ENCODE assay signal across 12 cellular contexts in the genomic region with DNA sequence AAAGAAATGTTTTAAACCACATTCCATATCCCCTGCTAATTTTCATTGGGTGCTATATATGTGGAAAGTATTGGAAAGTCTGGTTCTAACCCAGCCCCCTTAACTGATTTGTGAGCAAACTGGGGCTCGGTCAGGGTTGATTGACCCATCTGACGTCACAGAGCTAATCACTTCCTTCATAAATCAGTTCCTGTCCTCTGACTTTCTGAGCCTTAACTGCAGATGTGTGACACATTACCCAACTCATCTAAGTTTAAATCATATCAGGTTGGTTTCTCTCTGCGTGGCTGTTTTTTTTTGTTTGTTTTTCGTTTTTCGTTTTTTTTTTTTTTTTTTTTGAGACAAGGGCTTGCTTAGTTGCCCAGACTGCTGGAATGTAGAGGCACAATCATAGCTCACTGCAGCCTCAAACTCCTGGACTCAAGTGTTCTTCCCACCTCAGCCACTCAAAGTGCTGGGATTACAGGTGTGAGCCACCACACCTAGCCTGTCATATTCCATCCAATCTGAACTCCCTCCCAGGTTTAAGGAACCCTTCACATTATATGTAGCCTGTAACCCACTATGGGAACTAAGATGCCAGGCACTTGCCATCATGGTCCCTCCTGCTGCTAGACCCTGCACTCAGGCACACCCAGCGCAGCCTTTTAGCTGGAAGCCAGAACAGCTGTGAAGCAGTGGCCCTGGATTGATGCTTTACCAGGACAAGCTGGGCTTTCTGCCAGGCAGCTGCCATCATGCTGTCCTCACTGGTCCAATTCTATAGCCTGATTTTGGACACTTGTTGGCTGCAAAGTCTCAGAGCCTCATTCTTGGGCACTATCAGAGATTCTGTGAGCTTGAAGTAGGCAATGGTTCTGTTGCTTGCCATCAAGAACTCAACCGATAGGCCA. TPM values are rescaled to one million over a fixed set of nuclear protein-coding genes. Genes with fewer than 3 reads are reported as not detected.
A peak's percentile ranks its signal among the peaks of the same experiment; 100 is the strongest.
DNase-seq lines count a peak whose midpoint lies in the region; ATAC-seq, FAIRE-seq and TF ChIP-seq lines count a peak whose summit lies in the region.
"Had no signal": no experiment of that assay in that cellular context is flagged by ENCODE, and none has a peak within 500 bp of the region (broad histone marks: within the 10 kb centered on the region; RNA-seq: fewer than 3 reads in every experiment).

No MANE protein-coding gene starts in this region.

- H3K9me3 ChIP-seq in HepG2 (ENCODE audit: low read length), result no peaks in the 10 kb centered on the region
- H3K9me3 ChIP-seq: heart left ventricle, neutrophil had no signal

- WGBS in HepG2 (ENCODE audit: low lambda C conversion rate), result 28% methylated on average over 7 of the region's 7 CpGs

- H3K36me3 ChIP-seq in HepG2 (replicated peaks in 1 of 2; ENCODE audit: control insufficient read depth in 1 of 2, insufficient read depth in 2 of 2, low read length in 2 of 2) (no peaks in the 10 kb centered on the region), GM23338 (ENCODE audit: insufficient read depth) (no peaks in the 10 kb centered on the region)
- H3K36me3 ChIP-seq: heart left ventricle, neutrophil had no signal

- H3K4me2 ChIP-seq in HepG2 (ENCODE audit: low read depth, low read length) (peak overlapping the region; percentile 56; the same call in 1 of the 2 replicates), GM23338 (no peak overlapping the region)

- H3K27ac ChIP-seq in HepG2 (ENCODE audit: extremely low read length, insufficient read depth, low read length), result no peak overlapping the region
- no peak overlapping the region for H3K27ac ChIP-seq in GM23338 (ENCODE audit: low read depth)
- H3K27ac ChIP-seq: heart left ventricle, neutrophil had no signal

- in situ Hi-C loops in HepG2 (cut with HindIII; ENCODE audit: extremely low pct_ligation_motif_present, low pct_unique_long_range_greater_than_20kb), result no loop called here

- H3K4me3 ChIP-seq in HepG2 (replicated peaks in 1 of 3; ENCODE audit: insufficient read depth in 1 of 3, low read depth in 2 of 3, low read length in 3 of 3) (no peak overlapping the region), GM23338 (no peak overlapping the region)
- H3K4me3 ChIP-seq: heart left ventricle had no signal

- H3K27me3 ChIP-seq in HepG2 (ENCODE audit: control insufficient read depth in 1 of 2, insufficient read depth in 2 of 2, low read length in 2 of 2) (peaks cover 0 to 10% of the 10 kb centered on the region in 2 experiments; a peak in 2 of 5 replicates), GM23338 (ENCODE audit: insufficient read depth) (no peaks in the 10 kb centered on the region)

- TF ChIP-seq EP300 in HepG2 (IDR thresholded peaks at IDR 0.05; ENCODE audit: low read depth in 2 of 2, low read length in 2 of 2) (no peak), HepG2 (CRISPR knock-in tag; IDR thresholded peaks at IDR 0.05; ENCODE audit: borderline replicate concordance) (no peak)

- no peaks in the 10 kb centered on the region for H3K9me3 Mint-ChIP-seq in GM23338

- no peak for DNase-seq in HepG2 (ENCODE audit: low spot score)
- no peak for DNase-seq in 8988T
- no peak for DNase-seq in GM23338 (ENCODE audit: low spot score)
- no peak for DNase-seq in AG08395 (ENCODE audit: low spot score)
- DNase-seq: heart left ventricle, NCI-H1092 treated with DMSO at 0.1 percent for 48 hours had no signal

- H3K79me2 ChIP-seq in HepG2 (ENCODE audit: insufficient read depth, low read length) (no peaks in the 10 kb centered on the region), GM23338 (replicated peaks; ENCODE audit: insufficient read depth) (no peaks in the 10 kb centered on the region)

- H3K4me3 Mint-ChIP-seq in GM23338, result no peak overlapping the region

- no peak overlapping the region for H2AFZ ChIP-seq in HepG2 (ENCODE audit: low read length)
- no peak overlapping the region; the same call in 1 of the 2 replicates for H2AFZ ChIP-seq in GM23338

- no peak for TF ChIP-seq POLR2A in HepG2 (IDR thresholded peaks at IDR 0.05; ENCODE audit: insufficient read depth in 1 of 2, low read depth in 2 of 2, low read length in 2 of 2)

- BruUV-seq in HepG2 (replicated peaks; lab: Mats Ljungman, UMichigan), result no TSS peak

- POLR2A ChIA-PET in HepG2 (lab: Yijun Ruan, JAX), result no interaction called here

- no peaks in the 10 kb centered on the region; the same call in 2 of the 3 replicates for H3K4me1 Mint-ChIP-seq in GM23338

- peaks cover 5% of the 10 kb centered on the region for H3K27me3 Mint-ChIP-seq in GM23338 (ENCODE audit: insufficient read depth, low read depth, poor library complexity)

- TF ChIP-seq CTCF in HepG2 (CRISPR knock-in tag; IDR thresholded peaks at IDR 0.05), result no peak
- TF ChIP-seq CTCF in GM23338 (conservative IDR thresholded peaks at IDR 0.05; ENCODE audit: low read depth in 2 of 2), result no peak

- no peak for TF ChIP-seq RAD21 in HepG2 (CRISPR knock-in tag; IDR thresholded peaks at IDR 0.05)

- CTCF ChIA-PET in HepG2 (lab: Yijun Ruan, JAX; ENCODE audit: low intra/inter-chr PET ratio, low total read pairs), result no interaction called here

- H3K27ac Mint-ChIP-seq in GM23338, result no peak overlapping the region

- no peaks in the 10 kb centered on the region for H3K36me3 Mint-ChIP-seq in GM23338 (ENCODE audit: low read depth)

- no peaks in the 10 kb centered on the region for H3K4me1 ChIP-seq in HepG2 (ENCODE audit: insufficient read depth, low read length)
- H3K4me1 ChIP-seq in GM23338 (ENCODE audit: insufficient read depth), result no peaks in the 10 kb centered on the region
- H3K4me1 ChIP-seq: heart left ventricle had no signal

- intact Hi-C loops in HepG2 (cut with micrococcal nuclease; ENCODE audit: unreplicated experiment), result no loop called here

- 0 out of 2 replicates have a peak, but pooled peaks cover 4% of the 10 kb centered on the region for H3F3A ChIP-seq in GM23338 (replicated peaks; ENCODE audit: low read depth)

- H3K9me2 ChIP-seq in GM23338 (ENCODE audit: insufficient read depth), result no peaks in the 10 kb centered on the region

- H4K20me1 ChIP-seq in HepG2 (ENCODE audit: insufficient read depth, low read length), result no peaks in the 10 kb centered on the region
- no peaks in the 10 kb centered on the region for H4K20me1 ChIP-seq in GM23338 (replicated peaks; ENCODE audit: insufficient read depth)

- no peak for FAIRE-seq in HepG2 (lab: Jason Lieb, UNC)
- FAIRE-seq: astrocyte had no signal

- H3K9ac ChIP-seq in HepG2 (ENCODE audit: insufficient read depth, low read depth, low read length), result no peak overlapping the region

- ATAC-seq in GM18861 (IDR thresholded peaks at IDR 0.05; ENCODE audit: unreplicated experiment) (peak; percentile 68), GM21723 (IDR thresholded peaks at IDR 0.05; ENCODE audit: unreplicated experiment) (peak; percentile 68), HG03460 (IDR thresholded peaks at IDR 0.05; ENCODE audit: unreplicated experiment) (peak; percentile 59), HepG2 (peak; percentile 43), HG03025 (IDR thresholded peaks at IDR 0.05; ENCODE audit: low FRiP score, unreplicated experiment) (no peak), GM23338 (no peak)
- ATAC-seq: heart left ventricle had no signal

TF ChIP-seq in HepG2, 621 proteins besides CTCF, POLR2A, EP300 and RAD21 (continues in another document):
- no peak for TF ChIP-seq ZNF75D (CRISPR knock-in tag; IDR thresholded peaks at IDR 0.05; ENCODE audit: borderline replicate concordance)
- no peak for TF ChIP-seq ZNF564 (CRISPR knock-in tag; IDR thresholded peaks at IDR 0.05)
- TF ChIP-seq ZNF839 (CRISPR knock-in tag; IDR thresholded peaks at IDR 0.05; ENCODE audit: borderline replicate concordance), result no peak
- no peak for TF ChIP-seq SETDB1 (CRISPR knock-in tag; IDR thresholded peaks at IDR 0.05; ENCODE audit: borderline replicate concordance)

TF ChIP-seq in GM23338, 12 proteins besides CTCF, POLR2A, EP300 and RAD21 (continues in another document):
- TF ChIP-seq, protein P1, sequence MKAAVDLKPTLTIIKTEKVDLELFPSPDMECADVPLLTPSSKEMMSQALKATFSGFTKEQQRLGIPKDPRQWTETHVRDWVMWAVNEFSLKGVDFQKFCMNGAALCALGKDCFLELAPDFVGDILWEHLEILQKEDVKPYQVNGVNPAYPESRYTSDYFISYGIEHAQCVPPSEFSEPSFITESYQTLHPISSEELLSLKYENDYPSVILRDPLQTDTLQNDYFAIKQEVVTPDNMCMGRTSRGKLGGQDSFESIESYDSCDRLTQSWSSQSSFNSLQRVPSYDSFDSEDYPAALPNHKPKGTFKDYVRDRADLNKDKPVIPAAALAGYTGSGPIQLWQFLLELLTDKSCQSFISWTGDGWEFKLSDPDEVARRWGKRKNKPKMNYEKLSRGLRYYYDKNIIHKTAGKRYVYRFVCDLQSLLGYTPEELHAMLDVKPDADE (IDR thresholded peaks at IDR 0.05), result no peak
- no peak for TF ChIP-seq ZNF114 (CRISPR knock-in tag; IDR thresholded peaks at IDR 0.05)
- TF ChIP-seq EZH2 (IDR thresholded peaks at IDR 0.05; ENCODE audit: low read depth, unreplicated experiment), result no peak
- TF ChIP-seq STAT1 (IDR thresholded peaks at IDR 0.05; ENCODE audit: unreplicated experiment), result no peak

RNA-seq across cellular contexts. Expression of a gene that starts 6.9 kb away (rescaled TPM):
- 43.5 and 73.1 TPM in 2 replicates for total RNA-seq in HepG2 (2016; rRNA removed; fragmentation: Illumina TruSeq; extraction: Trizol)
- 43.8 and 50.6 TPM in 2 replicates for total RNA-seq in HepG2 (2016; cell fraction: cytosol; rRNA removed; fragmentation: Illumina TruSeq; extraction: Trizol; ENCODE audit: low read depth)
- 44.3 and 67.7 TPM in 2 replicates for total RNA-seq in HepG2 (2016; cell fraction: insoluble cytoplasmic fraction; rRNA removed; fragmentation: Illumina TruSeq; extraction: Trizol)
- total RNA-seq in HepG2 (2016; cell fraction: membrane; rRNA removed; fragmentation: Illumina TruSeq; extraction: Trizol), result 38.8 and 41.1 TPM in 2 replicates
- total RNA-seq in HepG2 (2016; cell fraction: nucleus; rRNA removed; fragmentation: Illumina TruSeq; extraction: Trizol), result 88.3 and 95.6 TPM in 2 replicates
- polyA plus RNA-seq in HepG2 (2011; rRNA removed), result 52.9 and 66.1 TPM in 2 replicates
- 28.6 and 29.5 TPM in 2 replicates for polyA plus RNA-seq in HepG2 (2011; cell fraction: cytosol; rRNA removed)
- polyA plus RNA-seq in HepG2 (2011; cell fraction: nucleus; rRNA removed), result 80.0 and 94.4 TPM in 2 replicates
- polyA plus RNA-seq in HepG2 (2012), result 38.6 and 42.7 TPM in 2 replicates
- 3.2 and 3.5 TPM in 2 replicates for polyA plus RNA-seq in HepG2 (2016; cell fraction: cytosol; fragmentation: Illumina TruSeq; extraction: Trizol; ENCODE audit: low read depth)
- polyA plus RNA-seq in HepG2 (2016; cell fraction: insoluble cytoplasmic fraction; fragmentation: Illumina TruSeq; extraction: Trizol; ENCODE audit: low read depth), result 59.3 and 75.0 TPM in 2 replicates
- polyA plus RNA-seq in HepG2 (2016; cell fraction: membrane; fragmentation: Illumina TruSeq; extraction: Trizol; ENCODE audit: low read depth), result 7.4 and 10.9 TPM in 2 replicates
- 98.3 and 108 TPM in 2 replicates for polyA plus RNA-seq in HepG2 (2016; cell fraction: nucleus; fragmentation: Illumina TruSeq; extraction: Trizol; ENCODE audit: insufficient read depth, low read depth)
- 88.0 and 94.4 TPM in 2 replicates for polyA minus RNA-seq in HepG2 (2011; rRNA and poly(A)+ RNA removed; ENCODE audit: low replicate concordance)
- polyA minus RNA-seq in HepG2 (2011; cell fraction: cytosol; rRNA and poly(A)+ RNA removed), result 57.8 and 66.8 TPM in 2 replicates
- polyA minus RNA-seq in HepG2 (2011; cell fraction: nucleus; rRNA and poly(A)+ RNA removed), result 144 and 152 TPM in 2 replicates
- total RNA-seq in GM23338 (2014; rRNA removed; shearing (Covaris generic)), result 179 and 185 TPM in 2 replicates
- polyA plus RNA-seq in GM23338 (2016; fragmentation: Nextera tagmentation; extraction: Ambion mirVana), result 148 and 161 TPM in 2 replicates

Comparison
In these comparisons a context has a peak if more than half of its experiments do, and no peak if none do; other contexts are left out.
1. ATAC-seq: peak in GM18861 (single experiment), GM21723 (single experiment), HG03460 (single experiment) and HepG2 (single experiment); none in HG03025 (single experiment) and GM23338 (single experiment).